Comparison of ENCODE assay signal across 23 cellular contexts in genomic region chr2:43013821-43014345, GRCh38.
DNase-seq lines count a peak whose midpoint lies in the region; ATAC-seq, FAIRE-seq and TF ChIP-seq lines count a peak whose summit lies in the region.
"Had no signal": no experiment of that assay in that cellular context is flagged by ENCODE, and none has a peak within 500 bp of the region (broad histone marks: within the 10 kb centered on the region; RNA-seq: fewer than 3 reads in every experiment).

No MANE protein-coding gene starts in this region.

- H3K4me1 ChIP-seq in HepG2 (ENCODE audit: insufficient read depth, low read length) (peaks cover 55% of the 10 kb centered on the region), neural progenitor cell (peaks cover 25% of the 10 kb centered on the region)

- POLR2A ChIA-PET in HepG2 (lab: Yijun Ruan, JAX) = interaction anchor here (1.6 to 24.4 kb wide), 2 partner anchors 9 to 37 kb away, joined by 7 to 555 read pairs; no protein-coding TSS in a partner anchor

- H3K27ac ChIP-seq in HepG2 (ENCODE audit: extremely low read length, insufficient read depth, low read length) (no peak overlapping the region), neural progenitor cell (no peak overlapping the region)
- H3K27ac ChIP-seq: gastroesophageal sphincter, WERI-Rb-1 had no signal

- ATAC-seq in HepG2 = no peak
- ATAC-seq: esophagus mucosa, gastroesophageal sphincter, right cardiac atrium had no signal

- H3K4me3 Mint-ChIP-seq in CD14-positive monocyte = peak overlapping the region; percentile 22 to 27
- H3K4me3 Mint-ChIP-seq in neural progenitor cell = no peak overlapping the region
- H3K4me3 Mint-ChIP-seq: H9, memory B cell had no signal

- H3K4me3 ChIP-seq in HepG2 (replicated peaks in 1 of 3; ENCODE audit: insufficient read depth in 1 of 3, low read depth in 2 of 3, low read length in 3 of 3) = no peak overlapping the region
- H3K4me3 ChIP-seq in neural progenitor cell = no peak overlapping the region
- H3K4me3 ChIP-seq: gastroesophageal sphincter had no signal

- in situ Hi-C loops in HepG2 (cut with HindIII; ENCODE audit: extremely low pct_ligation_motif_present, low pct_unique_long_range_greater_than_20kb) = no loop called here

- intact Hi-C loops in CD14-positive monocyte (cut with micrococcal nuclease) (no loop called here), HepG2 (cut with micrococcal nuclease; ENCODE audit: unreplicated experiment) (no loop called here)

- peaks cover 6% of the 10 kb centered on the region for H3F3A ChIP-seq in neural progenitor cell (ENCODE audit: low read depth)

- DNase-seq in CD14-positive monocyte (ENCODE audit: low spot score) (no peak), Kasumi-1 (lab: John Stamatoyannopoulos, UW) (peak; percentile 22 to 24), SKM-1 (lab: John Stamatoyannopoulos, UW; ENCODE audit: unreplicated experiment) (peak; percentile 19), HepG2 (ENCODE audit: low spot score) (no peak), neural progenitor cell (ENCODE audit: low spot score) (no peak), NCI-H226 (no peak), globus pallidus (ENCODE audit: low spot score) (no peak), iPS-NIHi7 (ENCODE audit: extremely low spot score) (no peak)
- DNase-seq: activated CD8-positive, alpha-beta memory T cell treated with anti-CD3 and anti-CD28 coated beads, Interleukin-2, amount 50 U/mL, for 48 hours; cerebellar nuclear complex; effector CD4-positive, alpha-beta T cell; H9; kidney glomerular epithelial cell; naive B cell; NCI-H1048; NCI-H1930; NCI-H345; NCI-H82; right cardiac atrium; WERI-Rb-1 had no signal

- H3K27me3 Mint-ChIP-seq in CD14-positive monocyte (ENCODE audit: low read depth in 3 of 3) (peaks cover 0 to 2% (median 0%) of the 10 kb centered on the region in 3 donors), neural progenitor cell (ENCODE audit: insufficient read depth, low read depth) (peaks cover 10% of the 10 kb centered on the region)

- no peaks in the 10 kb centered on the region for H3K36me3 Mint-ChIP-seq in CD14-positive monocyte
- H3K36me3 Mint-ChIP-seq in neural progenitor cell = peaks cover under 1% of the 10 kb centered on the region
- H3K36me3 Mint-ChIP-seq: memory B cell had no signal

- H2AFZ ChIP-seq in HepG2 (ENCODE audit: low read length) = no peak overlapping the region
- no peak overlapping the region for H2AFZ ChIP-seq in neural progenitor cell (replicated peaks)

- no peak for TF ChIP-seq RAD21 in HepG2 (CRISPR knock-in tag; IDR thresholded peaks at IDR 0.05)

- H3K4me2 ChIP-seq in HepG2 (ENCODE audit: low read depth, low read length) = no peak overlapping the region
- H3K4me2 ChIP-seq in neural progenitor cell = no peak overlapping the region

- H3K27me3 ChIP-seq in HepG2 (ENCODE audit: control insufficient read depth in 1 of 2, insufficient read depth in 2 of 2, low read length in 2 of 2) (no peaks in the 10 kb centered on the region), neural progenitor cell (no peaks in the 10 kb centered on the region)
- H3K27me3 ChIP-seq: gastroesophageal sphincter had no signal

- H3K27ac Mint-ChIP-seq in CD14-positive monocyte (peak overlapping the region; percentile 77 to 92 (median 87)), neural progenitor cell (no peak overlapping the region)
- H3K27ac Mint-ChIP-seq: memory B cell, naive B cell had no signal

- TF ChIP-seq EP300 in HepG2 (IDR thresholded peaks at IDR 0.05; ENCODE audit: low read depth in 2 of 2, low read length in 2 of 2) (no peak), HepG2 (CRISPR knock-in tag; IDR thresholded peaks at IDR 0.05; ENCODE audit: borderline replicate concordance) (no peak)

- H3K9me3 ChIP-seq in HepG2 (ENCODE audit: low read length) (no peaks in the 10 kb centered on the region), neural progenitor cell (ENCODE audit: low read depth) (no peaks in the 10 kb centered on the region)
- H3K9me3 ChIP-seq: gastroesophageal sphincter had no signal

- CTCF ChIA-PET in HepG2 (lab: Yijun Ruan, JAX; ENCODE audit: low intra/inter-chr PET ratio, low total read pairs) = no interaction called here

- no peak for TF ChIP-seq POLR2A in HepG2 (IDR thresholded peaks at IDR 0.05; ENCODE audit: insufficient read depth in 1 of 2, low read depth in 2 of 2, low read length in 2 of 2)

- H4K20me1 ChIP-seq in HepG2 (ENCODE audit: insufficient read depth, low read length) (no peaks in the 10 kb centered on the region), neural progenitor cell (ENCODE audit: low read depth) (no peaks in the 10 kb centered on the region)

- TF ChIP-seq CTCF in CD14-positive monocyte (IDR thresholded peaks at IDR 0.05) (no peak), HepG2 (CRISPR knock-in tag; IDR thresholded peaks at IDR 0.05) (no peak), neural progenitor cell (IDR thresholded peaks at IDR 0.05) (no peak)

- H3K79me2 ChIP-seq in HepG2 (ENCODE audit: insufficient read depth, low read length) = no peaks in the 10 kb centered on the region
- H3K79me2 ChIP-seq in neural progenitor cell (ENCODE audit: low read depth) = no peaks in the 10 kb centered on the region

- H3K9me3 Mint-ChIP-seq in CD14-positive monocyte (peaks cover 0 to 3% (median 0%) of the 10 kb centered on the region in 7 donors), neural progenitor cell (peaks cover 7% of the 10 kb centered on the region)
- H3K9me3 Mint-ChIP-seq: H9, memory B cell, naive B cell had no signal

- no peak for FAIRE-seq in HepG2 (lab: Jason Lieb, UNC)

- H3K9ac ChIP-seq in HepG2 (ENCODE audit: insufficient read depth, low read depth, low read length) (no peak overlapping the region), neural progenitor cell (no peak overlapping the region)

- no TSS peak for BruUV-seq in HepG2 (replicated peaks; lab: Mats Ljungman, UMichigan)

- H3K4me1 Mint-ChIP-seq in CD14-positive monocyte (peaks cover 66% of the 10 kb centered on the region), neural progenitor cell (peaks cover 13% of the 10 kb centered on the region)
- H3K4me1 Mint-ChIP-seq: naive B cell had no signal

- no peaks in the 10 kb centered on the region for H3K36me3 ChIP-seq in HepG2 (replicated peaks in 1 of 2; ENCODE audit: control insufficient read depth in 1 of 2, insufficient read depth in 2 of 2, low read length in 2 of 2)
- H3K36me3 ChIP-seq in neural progenitor cell = no peaks in the 10 kb centered on the region
- H3K36me3 ChIP-seq: gastroesophageal sphincter, WERI-Rb-1 had no signal

- WGBS in HepG2 (ENCODE audit: low lambda C conversion rate) = 95% methylated on average over 4 of the region's 4 CpGs

TF ChIP-seq in HepG2, 621 proteins besides CTCF, POLR2A, EP300 and RAD21 (continues in another document):
- TF ChIP-seq ZNF160 (CRISPR knock-in tag; IDR thresholded peaks at IDR 0.05) = no peak
- no peak for TF ChIP-seq RFX3 (CRISPR knock-in tag; IDR thresholded peaks at IDR 0.05)
- TF ChIP-seq CEBPG (CRISPR knock-in tag; IDR thresholded peaks at IDR 0.05) = peak; percentile 14; the same call in 1 of the 2 replicates
- TF ChIP-seq ZNF766 (CRISPR knock-in tag; IDR thresholded peaks at IDR 0.05; ENCODE audit: borderline replicate concordance) = no peak
- no peak for TF ChIP-seq ZNF646 (CRISPR knock-in tag; IDR thresholded peaks at IDR 0.05)
- 0 out of 2 replicates have a peak, but pooled peaks have one; percentile 36 for TF ChIP-seq SNAPC2 (CRISPR knock-in tag; IDR thresholded peaks at IDR 0.05)
- no peak for TF ChIP-seq ZNF780A (CRISPR knock-in tag; IDR thresholded peaks at IDR 0.05)
- TF ChIP-seq YY1 (IDR thresholded peaks at IDR 0.05; ENCODE audit: insufficient read depth, insufficient replicate concordance, low read depth, low read length) = no peak
- no peak for TF ChIP-seq ZSCAN29 (CRISPR knock-in tag; conservative IDR thresholded peaks at IDR 0.05)

Comparison
In these comparisons a context has a peak if more than half of its experiments do, and no peak if none do; other contexts are left out.
1. DNase-seq: peak in Kasumi-1 (2 of 2) and SKM-1 (single experiment); none in CD14-positive monocyte (single experiment), HepG2 (single experiment), neural progenitor cell (single experiment), NCI-H226 (single experiment), globus pallidus (single experiment) and iPS-NIHi7 (single experiment).